In the genomic region with DNA sequence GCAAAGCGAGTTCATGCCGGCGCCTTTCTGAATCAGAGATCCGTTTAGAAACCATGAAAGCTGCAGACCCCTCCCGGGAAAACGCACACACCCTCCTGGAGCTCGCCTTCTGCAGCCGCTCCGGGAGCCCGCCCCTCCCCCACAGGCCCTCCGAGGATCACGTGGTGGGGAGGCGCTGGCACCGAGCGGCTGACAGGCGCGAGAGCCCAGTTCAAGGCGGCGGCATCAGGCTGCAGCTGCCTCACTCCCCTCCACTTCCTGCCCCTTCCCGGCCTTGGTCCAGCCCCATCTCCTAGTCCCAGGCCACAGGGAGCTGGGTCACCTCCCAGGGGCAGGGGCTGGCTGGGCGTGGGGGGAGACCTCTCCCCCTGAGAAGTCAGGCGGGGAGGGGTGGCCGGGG, we compare ENCODE assay signal across 8 cellular contexts. TPM values are rescaled to one million over a fixed set of nuclear protein-coding genes. Genes with fewer than 3 reads are reported as not detected.
DNase-seq lines count a peak whose midpoint lies in the region; ATAC-seq, FAIRE-seq and TF ChIP-seq lines count a peak whose summit lies in the region.
"Not testable (repeated sequence)": the region's sequence is repeated elsewhere in the genome, so short reads cannot be mapped to it uniquely, and the experiment has no call there.

No MANE protein-coding gene starts in this region.

- not testable (repeated sequence) for H3K9me3 Mint-ChIP-seq in HFFc6; activated CD4-positive, alpha-beta T cell treated with anti-CD3 and anti-CD28 coated beads for 36 hours (ENCODE audit: low read depth)

- H3K4me1 ChIP-seq in left ventricle myocardium inferior, left lung, pancreas, upper lobe of right lung: not testable (repeated sequence)

- not testable (repeated sequence) for H3K36me3 Mint-ChIP-seq in HFFc6 (ENCODE audit: low read depth); activated CD4-positive, alpha-beta T cell treated with anti-CD3 and anti-CD28 coated beads for 36 hours (ENCODE audit: low read depth)

- H3K27me3 Mint-ChIP-seq in HFFc6 (ENCODE audit: insufficient read depth); activated CD4-positive, alpha-beta T cell treated with anti-CD3 and anti-CD28 coated beads for 36 hours: not testable (repeated sequence)

- H3K4me3 ChIP-seq in coronary artery (peak overlapping the region; percentile 59), left ventricle myocardium inferior (peak overlapping the region; percentile 41)
- not testable (repeated sequence) for H3K4me3 ChIP-seq in left lung, pancreas, upper lobe of right lung

- H3K27ac Mint-ChIP-seq in HFFc6; activated CD4-positive, alpha-beta T cell treated with anti-CD3 and anti-CD28 coated beads for 36 hours: not testable (repeated sequence)

- ATAC-seq in activated CD4-positive, alpha-beta T cell treated with anti-CD3 and anti-CD28 coated beads for 36 hours = peak; percentile 23
- ATAC-seq in Right ventricle myocardium inferior = peak; percentile 47
- ATAC-seq in left lung = peak; percentile 63
- peak in 3 of 4 donors; percentile 63 to 70 (median 69) for ATAC-seq in pancreas
- peak; percentile 58 for ATAC-seq in upper lobe of right lung

- intact Hi-C loops in activated CD4-positive, alpha-beta T cell treated with anti-CD3 and anti-CD28 coated beads for 36 hours (cut with DNase I, micrococcal nuclease); left ventricle myocardium inferior (cut with micrococcal nuclease); pancreas (cut with DNase I); upper lobe of right lung (cut with DNase I): not testable (repeated sequence)
- intact Hi-C loops in Right ventricle myocardium inferior (cut with DNase I) (loop anchor here (5.0 kb wide), 1 partner anchor 201 kb away; the partner anchor contains the start of genes BRD9 and TRIP13), left lung (cut with DNase I) (loop anchor here in 1 of 2 donors (10.0 kb wide), 1 partner anchor 74 kb away; no protein-coding TSS in a partner anchor)

- H3K36me3 ChIP-seq in left ventricle myocardium inferior, left lung, pancreas, upper lobe of right lung: not testable (repeated sequence)

- DNase-seq in HFFc6 = peak; percentile 25
- not testable (repeated sequence) for DNase-seq in activated CD4-positive, alpha-beta T cell treated with anti-CD3 and anti-CD28 coated beads for 36 hours; coronary artery (ENCODE audit: low spot score); Right ventricle myocardium inferior (ENCODE audit: missing footprints); left ventricle myocardium inferior
- peak in 1 of 2 donors; percentile 44 for DNase-seq in left lung
- peak in 1 of 6 donors; percentile 48 for DNase-seq in pancreas
- peak; percentile 65 for DNase-seq in upper lobe of right lung

- H3K27ac ChIP-seq in coronary artery = peak overlapping the region in 1 of 2 donors; percentile 28
- not testable (repeated sequence) for H3K27ac ChIP-seq in left ventricle myocardium inferior (replicated peaks); left lung; pancreas; upper lobe of right lung

- TF ChIP-seq CTCF in HFFc6 (IDR thresholded peaks at IDR 0.05); coronary artery (IDR thresholded peaks at IDR 0.05); left ventricle myocardium inferior (IDR thresholded peaks at IDR 0.05; ENCODE audit: borderline replicate concordance); left lung (IDR thresholded peaks at IDR 0.05); pancreas (IDR thresholded peaks at IDR 0.05); upper lobe of right lung (IDR thresholded peaks at IDR 0.05): not testable (repeated sequence)

- not testable (repeated sequence) for H3K4me1 Mint-ChIP-seq in HFFc6 (ENCODE audit: low read depth); activated CD4-positive, alpha-beta T cell treated with anti-CD3 and anti-CD28 coated beads for 36 hours

- POLR2A ChIA-PET in activated CD4-positive, alpha-beta T cell treated with anti-CD3 and anti-CD28 coated beads for 36 hours (lab: Charles Lee) = not testable (repeated sequence)

- no CpG with 5 or more reads among the region's 23 CpGs for WGBS in pancreas, 2 donors

- CTCF ChIA-PET in activated CD4-positive, alpha-beta T cell treated with anti-CD3 and anti-CD28 coated beads for 36 hours (lab: Charles Lee) = not testable (repeated sequence)

- not testable (repeated sequence) for H3K9me3 ChIP-seq in left ventricle myocardium inferior (replicated peaks); left lung; pancreas; upper lobe of right lung

- not testable (repeated sequence) for H3K27me3 ChIP-seq in left ventricle myocardium inferior (ENCODE audit: low read depth); pancreas; upper lobe of right lung
- peaks cover 0 to 11% of the 10 kb centered on the region in 2 donors for H3K27me3 ChIP-seq in left lung

- H3K4me3 Mint-ChIP-seq in HFFc6; activated CD4-positive, alpha-beta T cell treated with anti-CD3 and anti-CD28 coated beads for 36 hours: not testable (repeated sequence)

- not testable (repeated sequence) for FAIRE-seq in pancreas (lab: Jason Lieb, UNC)

RNA-seq across cellular contexts. Expression of gene TPPP, which starts 2.1 kb away (rescaled TPM):
- under 1 TPM; 0.19 to 0.43 (median 0.30) TPM for total RNA-seq in HFFc6 (2021; fragmentation: NEBNext Ultra II Directional; extraction: Animal tissue kit (Norgen Biotek cat#: 25700))
- total RNA-seq in activated CD4-positive, alpha-beta T cell treated with anti-CD3 and anti-CD28 coated beads for 36 hours = under 1 TPM; 0.21 TPM
- total RNA-seq in Right ventricle myocardium inferior (34.5 TPM), left ventricle myocardium inferior (21.6 TPM), left lung (10 to 100 TPM in 1 of 2 donors, 1 to 10 TPM in 1; 9.6 to 14.4 TPM), pancreas (1 to 10 TPM; 2.1 to 4.3 (median 2.6) TPM), upper lobe of right lung (16.1 TPM)
- 1 to 10 TPM; 2.7 to 6.4 TPM for polyA plus RNA-seq in pancreas
